ENCODE assay signal across 1 cellular context in the genomic region with DNA sequence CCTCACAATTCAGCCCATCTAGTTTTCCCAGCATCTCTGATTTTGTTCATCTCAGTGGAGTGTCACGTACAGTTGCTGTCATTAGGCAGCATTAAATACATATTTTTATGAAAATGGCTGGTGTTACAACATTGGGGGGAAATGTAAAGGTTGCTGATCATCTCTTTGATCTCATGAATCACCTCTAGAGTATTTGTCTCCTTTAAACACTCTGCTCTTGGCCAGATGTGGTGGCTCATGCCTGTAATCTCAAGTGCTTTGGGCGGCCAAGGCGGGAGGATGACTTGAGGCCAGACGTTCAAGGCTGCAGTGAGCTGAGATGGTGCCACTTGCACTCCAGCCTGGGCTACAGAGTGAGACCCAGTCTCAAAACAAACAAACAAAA.
TF ChIP-seq lines count a peak whose summit lies in the region.

No MANE protein-coding gene starts in this region.

TF ChIP-seq in IMR-90, 13 proteins besides CTCF, POLR2A, EP300 and RAD21:
- no peak for TF ChIP-seq NFE2L2 (IDR thresholded peaks at IDR 0.05; ENCODE audit: low read depth, low read length)
- TF ChIP-seq FOS (IDR thresholded peaks at IDR 0.05; ENCODE audit: low read depth, low read length), result no peak
- TF ChIP-seq CHD1 (IDR thresholded peaks at IDR 0.05; ENCODE audit: low read depth, low read length), result no peak
- TF ChIP-seq RCOR1 (IDR thresholded peaks at IDR 0.05; ENCODE audit: insufficient replicate concordance, low read length), result no peak
- TF ChIP-seq MXI1 (IDR thresholded peaks at IDR 0.05; ENCODE audit: borderline replicate concordance, low read depth, low read length), result no peak
- TF ChIP-seq USF2 (IDR thresholded peaks at IDR 0.05; ENCODE audit: low read depth, low read length), result no peak
- TF ChIP-seq SMC3 (IDR thresholded peaks at IDR 0.05; ENCODE audit: low read depth, low read length), result no peak
- no peak for TF ChIP-seq BHLHE40 (IDR thresholded peaks at IDR 0.05; ENCODE audit: low read depth, low read length)
- TF ChIP-seq, protein P1, sequence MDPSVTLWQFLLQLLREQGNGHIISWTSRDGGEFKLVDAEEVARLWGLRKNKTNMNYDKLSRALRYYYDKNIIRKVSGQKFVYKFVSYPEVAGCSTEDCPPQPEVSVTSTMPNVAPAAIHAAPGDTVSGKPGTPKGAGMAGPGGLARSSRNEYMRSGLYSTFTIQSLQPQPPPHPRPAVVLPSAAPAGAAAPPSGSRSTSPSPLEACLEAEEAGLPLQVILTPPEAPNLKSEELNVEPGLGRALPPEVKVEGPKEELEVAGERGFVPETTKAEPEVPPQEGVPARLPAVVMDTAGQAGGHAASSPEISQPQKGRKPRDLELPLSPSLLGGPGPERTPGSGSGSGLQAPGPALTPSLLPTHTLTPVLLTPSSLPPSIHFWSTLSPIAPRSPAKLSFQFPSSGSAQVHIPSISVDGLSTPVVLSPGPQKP (IDR thresholded peaks at IDR 0.05; ENCODE audit: borderline replicate concordance, low read depth, low read length), result no peak
- no peak for TF ChIP-seq CEBPB (IDR thresholded peaks at IDR 0.05; ENCODE audit: low read depth, low read length)
- no peak for TF ChIP-seq MAZ (IDR thresholded peaks at IDR 0.05; ENCODE audit: borderline replicate concordance, low read depth, low read length)
- no peak for TF ChIP-seq RFX5 (IDR thresholded peaks at IDR 0.05; ENCODE audit: low read depth, low read length)
- no peak for TF ChIP-seq MAFK (IDR thresholded peaks at IDR 0.05; ENCODE audit: low read depth, low read length)
